Comparison of ENCODE assay signal across 18 cellular contexts in the genomic region with DNA sequence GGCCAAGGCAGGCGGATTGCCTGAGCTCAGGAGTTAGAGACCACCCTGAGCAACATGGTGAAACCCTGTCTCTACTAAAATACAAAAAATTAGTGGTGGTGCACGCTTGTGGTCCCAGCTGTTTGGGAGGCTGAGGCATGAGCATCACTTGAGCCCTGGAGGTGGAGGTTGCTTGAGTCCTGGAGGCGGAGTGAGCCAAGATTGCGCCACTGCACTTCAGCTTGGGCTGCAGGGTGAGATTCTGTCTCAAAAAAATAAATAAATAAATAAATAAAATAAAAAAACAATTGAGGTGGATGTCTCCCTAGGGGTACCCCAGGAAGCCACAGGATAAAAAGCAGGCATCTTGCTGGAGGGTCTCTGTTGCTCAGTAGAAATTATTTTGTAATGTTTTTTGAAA.
"Had no signal": no experiment of that assay in that cellular context is flagged by ENCODE, and none has a peak within 500 bp of the region (broad histone marks: within the 10 kb centered on the region; RNA-seq: fewer than 3 reads in every experiment).

No MANE protein-coding gene starts in this region.

- H3K36me3 ChIP-seq: left ventricle myocardium inferior, lower lobe of right lung, ovary, suprapubic skin, thyroid gland, uterus had no signal

- ATAC-seq: left cardiac atrium; lower lobe of right lung; natural killer cell; right cardiac atrium; stimulated activated naive CD8-positive, alpha-beta T cell treated with anti-CD3 and anti-CD28 coated beads, Interleukin-15, Interleukin-2, amounts not matched to agents 100 U/mL and 50 U/mL, for 24 hours had no signal

- DNase-seq: dorsolateral prefrontal cortex; effector CD8-positive, alpha-beta T cell; foreskin melanocyte; head of caudate nucleus; left cardiac atrium; left ventricle myocardium inferior; lower lobe of right lung; natural killer cell; nucleus accumbens; ovary; right cardiac atrium; small intestine; stimulated activated CD4-positive, alpha-beta T cell treated with anti-CD3 and anti-CD28 coated beads, Interleukin-2, amount 100 ng/mL, for 48 hours; stimulated activated naive CD8-positive, alpha-beta T cell treated with anti-CD3 and anti-CD28 coated beads, Interleukin-15, Interleukin-2, amounts not matched to agents 100 U/mL and 50 U/mL, for 24 hours; thyroid gland; uterus had no signal

- H3K27me3 ChIP-seq: dorsolateral prefrontal cortex, hepatocyte, ovary, suprapubic skin, thyroid gland, uterus had no signal

- H3K4me1 ChIP-seq: uterus had no signal

- H3K27ac ChIP-seq: dorsolateral prefrontal cortex, left ventricle myocardium inferior, lower lobe of right lung, ovary, suprapubic skin, uterus had no signal

- H3K4me2 ChIP-seq: hepatocyte had no signal

- H3K9me3 ChIP-seq: left ventricle myocardium inferior, lower lobe of right lung, ovary, suprapubic skin, thyroid gland, uterus had no signal

- H3K4me3 ChIP-seq: dorsolateral prefrontal cortex, hepatocyte, left ventricle myocardium inferior, lower lobe of right lung, ovary, suprapubic skin, thyroid gland, uterus had no signal
